Comparison of ENCODE assay signal across 10 cellular contexts in the genomic region with DNA sequence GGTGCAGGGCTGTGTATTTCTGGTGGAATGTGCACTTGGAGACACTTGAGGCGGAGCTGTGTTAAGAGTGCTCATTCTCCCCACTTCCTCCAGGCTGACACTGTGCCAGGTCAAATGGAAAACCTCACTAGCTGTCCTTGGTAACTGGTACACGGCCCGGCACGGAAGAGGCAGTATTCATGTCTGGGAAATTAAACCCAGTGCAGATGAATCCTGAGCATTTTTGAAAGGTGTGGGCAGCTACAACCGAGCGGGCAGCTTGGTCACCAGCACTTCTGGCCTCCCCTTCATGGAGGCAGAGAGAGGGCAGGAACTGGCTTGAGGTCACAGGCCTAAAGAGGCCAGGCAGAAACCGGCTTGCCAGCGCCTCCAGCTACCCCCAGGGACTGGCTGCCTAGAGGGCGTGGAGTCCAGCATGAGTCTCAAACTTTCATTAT. TPM values are rescaled to one million over a fixed set of nuclear protein-coding genes. Genes with fewer than 3 reads are reported as not detected.
DNase-seq lines count a peak whose midpoint lies in the region; ATAC-seq, FAIRE-seq and TF ChIP-seq lines count a peak whose summit lies in the region.
"Had no signal": no experiment of that assay in that cellular context is flagged by ENCODE, and none has a peak within 500 bp of the region (broad histone marks: within the 10 kb centered on the region; RNA-seq: fewer than 3 reads in every experiment).

No MANE protein-coding gene starts in this region.

- H3K27ac ChIP-seq in OCI-LY7 (ENCODE audit: low read depth, low read length, poor library complexity, severe bottlenecking) (peak overlapping the region; percentile 94), endothelial cell of umbilical vein (ENCODE audit: insufficient read depth, low read depth, low read length) (no peak overlapping the region), rectal smooth muscle tissue (ENCODE audit: low read depth, low read length) (no peak overlapping the region)

- peaks cover 51% of the 10 kb centered on the region for H3K79me2 ChIP-seq in OCI-LY7 (ENCODE audit: insufficient read depth, low read depth, low read length)
- H3K79me2 ChIP-seq in endothelial cell of umbilical vein (ENCODE audit: control insufficient read depth, insufficient read depth, low read length): peaks cover 16% of the 10 kb centered on the region

- POLR2A ChIA-PET in OCI-LY7 (lab: Charles Lee) (interaction anchor here (0.7 to 6.0 kb wide), 9 partner anchors 11 to 309 kb away, joined by 3 to 78 read pairs (median 3); no protein-coding TSS in a partner anchor), endothelial cell of umbilical vein (lab: Charles Lee) (no interaction called here)

- no peak for FAIRE-seq in endothelial cell of umbilical vein (lab: Jason Lieb, UNC)
- FAIRE-seq: H54 had no signal

- no peaks in the 10 kb centered on the region for H3K9me3 ChIP-seq in OCI-LY7 (ENCODE audit: low read length)
- no peaks in the 10 kb centered on the region for H3K9me3 ChIP-seq in endothelial cell of umbilical vein (replicated peaks; ENCODE audit: control insufficient read depth, insufficient read depth, low read length)

- H3K4me2 ChIP-seq in OCI-LY7 (ENCODE audit: low read length): peak overlapping the region; percentile 79
- H3K4me2 ChIP-seq in endothelial cell of umbilical vein (ENCODE audit: insufficient read depth, low read length): peak overlapping the region; percentile 77

- intact Hi-C loops in OCI-LY7 (cut with micrococcal nuclease; ENCODE audit: unreplicated experiment) (loop anchor here (5.0 kb wide), 1 partner anchor 1126 kb away; the partner anchor contains the start of genes CCDC127 and SDHA), endothelial cell of umbilical vein (cut with micrococcal nuclease) (no loop called here)

- no peak overlapping the region for H2AFZ ChIP-seq in OCI-LY7 (ENCODE audit: low read length)
- no peak overlapping the region for H2AFZ ChIP-seq in endothelial cell of umbilical vein (ENCODE audit: low read depth, low read length)

- no peak for TF ChIP-seq POLR2A in endothelial cell of umbilical vein (IDR thresholded peaks at IDR 0.05; ENCODE audit: low read depth, low read length)

- no peaks in the 10 kb centered on the region for H4K20me1 ChIP-seq in OCI-LY7 (ENCODE audit: insufficient read depth, low read length)
- no peaks in the 10 kb centered on the region for H4K20me1 ChIP-seq in endothelial cell of umbilical vein (replicated peaks; ENCODE audit: control insufficient read depth, extremely low read depth, insufficient read depth, low read length)

- CTCF ChIA-PET in OCI-LY7 (lab: Charles Lee; ENCODE audit: unreplicated experiment): no interaction called here
- CTCF ChIA-PET in endothelial cell of umbilical vein (lab: Charles Lee): interaction anchor here (1.8 kb wide), 1 partner anchor 135 kb away, joined by 4 read pairs; no protein-coding TSS in a partner anchor

- in situ Hi-C loops in GM13976 (cut with MboI; ENCODE audit: low sequenced_read_pairs, unreplicated experiment): no loop called here

- H3K9me2 ChIP-seq in OCI-LY7 (ENCODE audit: insufficient read depth, low read length): no peaks in the 10 kb centered on the region

- DNase-seq in OCI-LY7 (ENCODE audit: low spot score) (peak; percentile 47), endothelial cell of umbilical vein (ENCODE audit: low read depth, low spot score) (no peak), dedifferentiated amniotic fluid mesenchymal stem cell (ENCODE audit: extremely low spot score) (no peak), GM13976 (ENCODE audit: low spot score) (no peak)
- DNase-seq: stimulated activated naive CD4-positive, alpha-beta T cell had no signal

- no peak for TF ChIP-seq CTCF in GM12875 (IDR thresholded peaks at IDR 0.05; ENCODE audit: borderline replicate concordance, insufficient read depth, low read depth, low read length)
- TF ChIP-seq CTCF in OCI-LY7 (conservative IDR thresholded peaks at IDR 0.05; ENCODE audit: low read length): 0 out of 2 replicates have a peak, but pooled peaks have one; percentile 20
- TF ChIP-seq CTCF in endothelial cell of umbilical vein (IDR thresholded peaks at IDR 0.05; ENCODE audit: extremely low read depth in 1 of 2, insufficient read depth in 1 of 2, low read depth in 1 of 2, low read length in 2 of 2): no peak
- TF ChIP-seq CTCF in GM13976 (IDR thresholded peaks at IDR 0.05; ENCODE audit: borderline replicate concordance, control extremely low read depth, extremely low read depth, insufficient read depth, missing control alignments): no peak

- H3K36me3 ChIP-seq in OCI-LY7 (ENCODE audit: insufficient read depth, low read length): peaks cover 57% of the 10 kb centered on the region
- H3K36me3 ChIP-seq in endothelial cell of umbilical vein (ENCODE audit: control insufficient read depth in 2 of 2, extremely low read depth in 1 of 2, insufficient read depth in 2 of 2, low read length in 2 of 2): peaks cover 3 to 28% of the 10 kb centered on the region in 2 experiments
- H3K36me3 ChIP-seq in rectal smooth muscle tissue (ENCODE audit: control insufficient read depth, insufficient read depth, low read length): peaks cover 16% of the 10 kb centered on the region

- BruUV-seq in OCI-LY7 (replicated peaks; lab: Mats Ljungman, UMichigan) (no TSS peak), endothelial cell of umbilical vein (replicated peaks; lab: Mats Ljungman, UMichigan) (no TSS peak)

- H3K4me1 ChIP-seq in OCI-LY7 (ENCODE audit: insufficient read depth, low read length, poor library complexity, severe bottlenecking): peaks cover 56% of the 10 kb centered on the region
- H3K4me1 ChIP-seq in endothelial cell of umbilical vein (ENCODE audit: control insufficient read depth, extremely low read depth, insufficient read depth, low read length): peaks cover 9% of the 10 kb centered on the region
- H3K4me1 ChIP-seq in rectal smooth muscle tissue (ENCODE audit: control insufficient read depth, insufficient read depth, low read length): peaks cover 12% of the 10 kb centered on the region

- dilution Hi-C loops in endothelial cell of umbilical vein (cut with MboI; ENCODE audit: extremely low pct_ligation_motif_present, low sequenced_read_pairs): no loop called here

- no peak for ATAC-seq in GM18502 (IDR thresholded peaks at IDR 0.05; ENCODE audit: poor library complexity, unreplicated experiment)

- H3K9ac ChIP-seq in endothelial cell of umbilical vein (replicated peaks; ENCODE audit: extremely low read depth, insufficient read depth, low read length) (no peak overlapping the region), rectal smooth muscle tissue (ENCODE audit: low read length) (no peak overlapping the region)

- peak overlapping the region; percentile 90 for H3K4me3 ChIP-seq in GM12875 (ENCODE audit: low read depth, low read length)
- peak overlapping the region; percentile 89 for H3K4me3 ChIP-seq in OCI-LY7 (ENCODE audit: low read depth, low read length, poor library complexity, severe bottlenecking)
- no peak overlapping the region for H3K4me3 ChIP-seq in endothelial cell of umbilical vein (replicated peaks in 1 of 3; ENCODE audit: insufficient read depth in 1 of 3, low read depth in 1 of 3, low read length in 3 of 3)
- H3K4me3 ChIP-seq in rectal smooth muscle tissue (ENCODE audit: low read length): peak overlapping the region; percentile 19

- H3K27me3 ChIP-seq in endothelial cell of umbilical vein (ENCODE audit: control insufficient read depth in 2 of 2, insufficient read depth in 2 of 2, low read length in 2 of 2) (no peaks in the 10 kb centered on the region), rectal smooth muscle tissue (ENCODE audit: control insufficient read depth, insufficient read depth, low read length) (no peaks in the 10 kb centered on the region)

- H3K9me1 ChIP-seq in endothelial cell of umbilical vein (replicated peaks; ENCODE audit: control insufficient read depth, extremely low read depth, insufficient read depth, low read length): no peaks in the 10 kb centered on the region

TF ChIP-seq in endothelial cell of umbilical vein, 7 proteins besides CTCF, POLR2A, EP300 and RAD21:
- TF ChIP-seq FOS (IDR thresholded peaks at IDR 0.05; ENCODE audit: borderline replicate concordance, insufficient read depth, low read length) (no peak), JUN (IDR thresholded peaks at IDR 0.05; ENCODE audit: borderline replicate concordance, insufficient read depth, insufficient read length, low read depth) (no peak), POLR2AphosphoS5 (IDR thresholded peaks at IDR 0.05; ENCODE audit: insufficient read depth, low read depth, low read length) (no peak), GATA2 (IDR thresholded peaks at IDR 0.05; ENCODE audit: insufficient read depth, insufficient read length, low read depth, low read length) (no peak), MYC (IDR thresholded peaks at IDR 0.05; ENCODE audit: low read depth, low read length) (no peak), EZH2 (IDR thresholded peaks at IDR 0.05; ENCODE audit: borderline replicate concordance, low read depth, low read length, severe bottlenecking) (no peak)
- TF ChIP-seq, protein P1, sequence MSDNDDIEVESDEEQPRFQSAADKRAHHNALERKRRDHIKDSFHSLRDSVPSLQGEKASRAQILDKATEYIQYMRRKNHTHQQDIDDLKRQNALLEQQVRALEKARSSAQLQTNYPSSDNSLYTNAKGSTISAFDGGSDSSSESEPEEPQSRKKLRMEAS (IDR thresholded peaks at IDR 0.05; ENCODE audit: insufficient read depth, insufficient read length): no peak

RNA-seq across cellular contexts. Expression of gene CLPTM1L, which starts 1.6 kb away (rescaled TPM):
- 356 and 395 TPM in 2 replicates for total RNA-seq in OCI-LY7 (2014; rRNA removed; shearing (Covaris generic))
- total RNA-seq in OCI-LY7 (2022): 395 and 396 TPM in 2 replicates
- 113 and 116 TPM in 2 replicates for total RNA-seq in endothelial cell of umbilical vein
- 189 and 191 TPM in 2 replicates for polyA plus RNA-seq in endothelial cell of umbilical vein
- 153 and 161 TPM in 2 replicates for polyA plus RNA-seq in endothelial cell of umbilical vein (2011; cell fraction: cytosol; rRNA removed)
- polyA plus RNA-seq in endothelial cell of umbilical vein (2011; cell fraction: nucleus; rRNA removed): 144 and 152 TPM in 2 replicates
- polyA plus RNA-seq in endothelial cell of umbilical vein (2012): 87.9 and 119 TPM in 2 replicates
- polyA minus RNA-seq in endothelial cell of umbilical vein: 248 and 313 TPM in 2 replicates
- 171 TPM for polyA minus RNA-seq in endothelial cell of umbilical vein (2011; cell fraction: cytosol; rRNA and poly(A)+ RNA removed)
- 59.2 and 60.7 TPM in 2 replicates for polyA minus RNA-seq in endothelial cell of umbilical vein (2011; cell fraction: nucleus; rRNA and poly(A)+ RNA removed)

RNA-seq across cellular contexts. Expression of gene TERT, which starts 48.5 kb away (rescaled TPM):
- 120 and 156 TPM in 2 replicates for total RNA-seq in OCI-LY7 (2014; rRNA removed; shearing (Covaris generic))
- total RNA-seq in OCI-LY7 (2022) (173 and 198 TPM in 2 replicates), endothelial cell of umbilical vein (not detected in 2 replicates)
- 0.04 TPM in 1 of 2 replicates, not detected in the other for polyA plus RNA-seq in endothelial cell of umbilical vein
- polyA plus RNA-seq in endothelial cell of umbilical vein (2011; cell fraction: cytosol; rRNA removed): not detected in 2 replicates
- polyA plus RNA-seq in endothelial cell of umbilical vein (2011; cell fraction: nucleus; rRNA removed): 0.04 and 0.36 TPM in 2 replicates
- polyA plus RNA-seq in endothelial cell of umbilical vein (2012): not detected in 2 replicates
- polyA minus RNA-seq in endothelial cell of umbilical vein: not detected in 2 replicates
- polyA minus RNA-seq in endothelial cell of umbilical vein (2011; cell fraction: cytosol; rRNA and poly(A)+ RNA removed): not detected
- polyA minus RNA-seq in endothelial cell of umbilical vein (2011; cell fraction: nucleus; rRNA and poly(A)+ RNA removed): not detected in 2 replicates
- total RNA-seq: IMR-90 had no signal
- polyA plus RNA-seq: IMR-90 had no signal

Comparison
In these comparisons a context has a peak if more than half of its experiments do, and no peak if none do; other contexts are left out.
1. H3K4me3 ChIP-seq: peak in GM12875 (single experiment), OCI-LY7 (single experiment) and rectal smooth muscle tissue (single experiment); none in endothelial cell of umbilical vein (0 of 3).
2. RNA of gene TERT, which starts 48.5 kb away (total RNA-seq): 120 to 198 TPM in OCI-LY7; not detected in endothelial cell of umbilical vein; every median in the first group is over 100 times any median in the second.